In genomic region chr1:178126790-178127189, GRCh38 we compare ENCODE assay signal across 8 cellular contexts. TPM values are rescaled to one million over a fixed set of nuclear protein-coding genes. Genes with fewer than 3 reads are reported as not detected.
A peak's percentile ranks its signal among the peaks of the same experiment; 100 is the strongest.
DNase-seq lines count a peak whose midpoint lies in the region; TF ChIP-seq lines count a peak whose summit lies in the region.

No MANE protein-coding gene starts in this region.

- H3K27me3 ChIP-seq in fibroblast of lung (ENCODE audit: control insufficient read depth, insufficient read depth, low read length) = no peaks in the 10 kb centered on the region
- no peaks in the 10 kb centered on the region for H3K27me3 ChIP-seq in SJCRH30

- H3K36me3 ChIP-seq in fibroblast of lung (ENCODE audit: control insufficient read depth, insufficient read depth, low read length) = no peaks in the 10 kb centered on the region
- H3K36me3 ChIP-seq in SJCRH30 = no peaks in the 10 kb centered on the region

- no peak overlapping the region for H3K9ac ChIP-seq in fibroblast of lung (ENCODE audit: insufficient read depth, low read length)

- H3K9me3 ChIP-seq in fibroblast of lung (ENCODE audit: control insufficient read depth, insufficient read depth, low read depth, low read length) (no peaks in the 10 kb centered on the region), SJCRH30 (replicated peaks) (no peaks in the 10 kb centered on the region)

- no peak for TF ChIP-seq CTCF in fibroblast of lung (conservative IDR thresholded peaks at IDR 0.05 in 1 of 2, IDR thresholded peaks at IDR 0.05 in 1 of 2; ENCODE audit: low read depth in 1 of 2, low read length in 2 of 2)

- peak overlapping the region; percentile 49 for H3K4me2 ChIP-seq in fibroblast of lung (ENCODE audit: extremely low read depth, insufficient read depth, low read length)

- peak overlapping the region; percentile 76 for H3K27ac ChIP-seq in fibroblast of lung (ENCODE audit: insufficient read depth, low read length)
- no peak overlapping the region for H3K27ac ChIP-seq in SJCRH30

- H4K20me1 ChIP-seq in fibroblast of lung (ENCODE audit: control insufficient read depth, extremely low read depth, insufficient read depth, low read length) = no peaks in the 10 kb centered on the region

- H3K4me3 ChIP-seq in fibroblast of lung (replicated peaks in 1 of 4; ENCODE audit: control extremely low read depth in 1 of 4, insufficient read depth in 1 of 4, low read depth in 3 of 4, low read length in 4 of 4) = peak overlapping the region in 2 of 4 experiments; percentile 3 to 14
- H3K4me3 ChIP-seq in skeletal muscle cell (ENCODE audit: low read depth, low read length) = no peak overlapping the region
- no peak overlapping the region for H3K4me3 ChIP-seq in SJCRH30

- H3K79me2 ChIP-seq in fibroblast of lung (ENCODE audit: control insufficient read depth, insufficient read depth, low read length) = peaks cover 24% of the 10 kb centered on the region

- DNase-seq in H4 (ENCODE audit: low spot score) (peak; percentile 60), NCI-H226 (peak; percentile 91), fibroblast of lung (ENCODE audit: low read depth in 2 of 2) (peak; percentile 85 to 98), skeletal muscle cell (ENCODE audit: low read depth) (peak; percentile 83), SJCRH30 (no peak), SK-N-DZ (ENCODE audit: low spot score) (no peak), midbrain (lab: John Stamatoyannopoulos, UW) (no peak), HuH-7.5 (ENCODE audit: low spot score) (no peak)

- H3K4me1 ChIP-seq in fibroblast of lung (ENCODE audit: control insufficient read depth, extremely low read depth, insufficient read depth, low read length) = peaks cover 12% of the 10 kb centered on the region
- H3K4me1 ChIP-seq in SJCRH30 = 0 out of 2 replicates have a peak, but pooled peaks cover 3% of the 10 kb centered on the region

- H2AFZ ChIP-seq in fibroblast of lung (ENCODE audit: low read length) = no peak overlapping the region

RNA-seq across cellular contexts. Expression of gene RASAL2, which starts 32.9 kb away (rescaled TPM):
- total RNA-seq in H4 (2014; rRNA removed; shearing (Covaris generic)) = 3.6 and 5.3 TPM in 2 replicates
- total RNA-seq in fibroblast of lung = 6.4 and 11.9 TPM in 2 replicates
- 20.5 and 21.8 TPM in 2 replicates for polyA plus RNA-seq in fibroblast of lung
- polyA plus RNA-seq in fibroblast of lung (2012) = 7.9 and 9.8 TPM in 2 replicates
- polyA minus RNA-seq in fibroblast of lung (ENCODE audit: low replicate concordance) = 26.8 and 31.5 TPM in 2 replicates
- total RNA-seq in SJCRH30 (2014; rRNA removed; shearing (Covaris generic)) = 7.4 and 8.1 TPM in 2 replicates
- polyA plus RNA-seq in SK-N-DZ (2014; cell fraction: cytosol; rRNA removed) = 5.2 and 6.4 TPM in 2 replicates
- polyA plus RNA-seq in SK-N-DZ (2014; cell fraction: nucleus; rRNA removed) = 10.4 and 14.1 TPM in 2 replicates

Comparison
In these comparisons a context has a peak if more than half of its experiments do, and no peak if none do; other contexts are left out.
1. DNase-seq: peak in H4 (single experiment), NCI-H226 (single experiment), fibroblast of lung (2 of 2) and skeletal muscle cell (single experiment); none in SJCRH30 (0 of 2), SK-N-DZ (single experiment), midbrain (single experiment) and HuH-7.5 (single experiment).